Comparison of ENCODE assay signal across 12 cellular contexts in genomic region chr15:69604050-69604378, GRCh38.
DNase-seq lines count a peak whose midpoint lies in the region; TF ChIP-seq lines count a peak whose summit lies in the region.
"Had no signal": no experiment of that assay in that cellular context is flagged by ENCODE, and none has a peak within 500 bp of the region (broad histone marks: within the 10 kb centered on the region; RNA-seq: fewer than 3 reads in every experiment).

No MANE protein-coding gene starts in this region.

- TF ChIP-seq CTCF in MCF 10A (IDR thresholded peaks at IDR 0.05; ENCODE audit: unreplicated experiment), result no peak
- no peak for TF ChIP-seq CTCF in endothelial cell (IDR thresholded peaks at IDR 0.05; ENCODE audit: unreplicated experiment)
- no peak for TF ChIP-seq CTCF in type B pancreatic cell (conservative IDR thresholded peaks at IDR 0.05)

- H3K9me3 Mint-ChIP-seq in MCF 10A (ENCODE audit: unreplicated experiment) (no peaks in the 10 kb centered on the region), endothelial cell (ENCODE audit: unreplicated experiment) (no peaks in the 10 kb centered on the region), type B pancreatic cell (no peaks in the 10 kb centered on the region)
- H3K9me3 Mint-ChIP-seq: CD4-positive, CD25-positive, alpha-beta regulatory T cell had no signal

- 65% methylated on average over 4 of the region's 4 CpGs for WGBS in mesenchymal stem cell

- no peaks in the 10 kb centered on the region for H3K36me3 ChIP-seq in mesenchymal stem cell (ENCODE audit: control insufficient read depth in 1 of 2, insufficient read depth in 2 of 2, low read depth in 1 of 2, low read length in 2 of 2)
- H3K36me3 ChIP-seq: heart left ventricle, SJSA1 had no signal

- H3K14ac ChIP-seq in mesenchymal stem cell (ENCODE audit: low read length in 2 of 2), result no peak overlapping the region

- H3K27me3 Mint-ChIP-seq in MCF 10A (ENCODE audit: insufficient read depth, unreplicated experiment) (peaks cover 42% of the 10 kb centered on the region), endothelial cell (ENCODE audit: unreplicated experiment) (peaks cover 17% of the 10 kb centered on the region), type B pancreatic cell (peaks cover 55% of the 10 kb centered on the region)

- no peak overlapping the region for H3K4me2 ChIP-seq in mesenchymal stem cell (ENCODE audit: low read length, poor library complexity, severe bottlenecking)

- no peak overlapping the region for H2AFZ ChIP-seq in mesenchymal stem cell (ENCODE audit: low read depth, low read length)

- H3K4me3 Mint-ChIP-seq in MCF 10A (ENCODE audit: unreplicated experiment) (no peak overlapping the region), endothelial cell (ENCODE audit: unreplicated experiment) (no peak overlapping the region), type B pancreatic cell (no peak overlapping the region)
- H3K4me3 Mint-ChIP-seq: CD4-positive, CD25-positive, alpha-beta regulatory T cell had no signal

- intact Hi-C loops in MCF 10A (cut with micrococcal nuclease), result no loop called here

- H3K79me1 ChIP-seq in mesenchymal stem cell (replicated peaks; ENCODE audit: low read length, poor library complexity, severe bottlenecking), result no peaks in the 10 kb centered on the region

- no peaks in the 10 kb centered on the region for H3K4me1 ChIP-seq in mesenchymal stem cell (ENCODE audit: control insufficient read depth, insufficient read depth, low read depth, low read length)

- H3K4ac ChIP-seq in mesenchymal stem cell (ENCODE audit: low read depth in 1 of 2, low read length in 2 of 2), result no peak overlapping the region

- H3K27ac ChIP-seq in mesenchymal stem cell (ENCODE audit: low read length, poor library complexity, severe bottlenecking), result no peak overlapping the region
- H3K27ac ChIP-seq: heart left ventricle, SJSA1 had no signal

- H2BK5ac ChIP-seq in mesenchymal stem cell (ENCODE audit: low read depth, low read length, poor library complexity, severe bottlenecking), result no peak overlapping the region

- H3K4me1 Mint-ChIP-seq in MCF 10A (ENCODE audit: insufficient read depth, unreplicated experiment) (peaks cover 2% of the 10 kb centered on the region), endothelial cell (ENCODE audit: unreplicated experiment) (peaks cover 31% of the 10 kb centered on the region), type B pancreatic cell (ENCODE audit: unreplicated experiment) (peaks cover 16% of the 10 kb centered on the region)

- no peak overlapping the region for H4K91ac ChIP-seq in mesenchymal stem cell (ENCODE audit: low read length)

- in situ Hi-C loops in T47D (cut with HindIII; ENCODE audit: low pct_unique_long_range_greater_than_20kb, low sequenced_read_pairs), result no loop called here

- H3K9ac ChIP-seq in mesenchymal stem cell (ENCODE audit: low read length), result no peak overlapping the region

- H3K18ac ChIP-seq in mesenchymal stem cell (ENCODE audit: low read depth in 1 of 2, low read length in 2 of 2), result no peak overlapping the region

- no TSS peak for BruUV-seq in MCF 10A (replicated peaks; lab: Mats Ljungman, UMichigan)

- CTCF ChIA-PET in MCF 10A (lab: Yijun Ruan, JAX), result interaction anchor here (0.6 to 1.1 kb wide), 3 partner anchors 25 to 459 kb away, joined by 3 read pairs; no protein-coding TSS in a partner anchor

- POLR2A ChIA-PET in MCF 10A (lab: Yijun Ruan, JAX), result no interaction called here

- H4K8ac ChIP-seq in mesenchymal stem cell (ENCODE audit: low read length), result no peak overlapping the region

- H2BK15ac ChIP-seq in mesenchymal stem cell (ENCODE audit: low read depth, poor library complexity, severe bottlenecking), result no peak overlapping the region

- no peak overlapping the region for H3K23ac ChIP-seq in mesenchymal stem cell (ENCODE audit: low read length in 2 of 2)

- H3K27me3 ChIP-seq in mesenchymal stem cell (ENCODE audit: control insufficient read depth in 1 of 2, insufficient read depth in 1 of 2, low read length in 2 of 2), result peaks cover 70 to 79% of the 10 kb centered on the region in 2 experiments
- H3K27me3 ChIP-seq: heart left ventricle, SJSA1 had no signal

- peak; percentile 61 to 98 for DNase-seq in T47D (ENCODE audit: low read depth in 1 of 2, low spot score in 1 of 2)
- DNase-seq in MCF 10A (ENCODE audit: unreplicated experiment), result no peak
- peak; percentile 46 for DNase-seq in NCI-H2196 treated with DMSO at 0.1 percent for 48 hours (lab: John Stamatoyannopoulos, UW; ENCODE audit: unreplicated experiment)
- peak; percentile 15 for DNase-seq in endothelial cell (ENCODE audit: low spot score)
- no peak for DNase-seq in type B pancreatic cell (ENCODE audit: extremely low spot score, unreplicated experiment)
- no peak for DNase-seq in middle frontal gyrus (ENCODE audit: extremely low spot score, low spot score)
- no peak for DNase-seq in mesenchymal stem cell
- DNase-seq in AG08395 (ENCODE audit: low spot score), result no peak
- DNase-seq: CD4-positive, CD25-positive, alpha-beta regulatory T cell; heart left ventricle; IMR-90 had no signal

- H3K36me3 Mint-ChIP-seq in MCF 10A (ENCODE audit: insufficient read depth, unreplicated experiment) (no peaks in the 10 kb centered on the region), endothelial cell (ENCODE audit: low read depth, unreplicated experiment) (no peaks in the 10 kb centered on the region), type B pancreatic cell (no peaks in the 10 kb centered on the region)
- H3K36me3 Mint-ChIP-seq: CD4-positive, CD25-positive, alpha-beta regulatory T cell had no signal

- H2BK120ac ChIP-seq in mesenchymal stem cell (ENCODE audit: low read depth, low read length), result no peak overlapping the region

- no peak overlapping the region for H2BK12ac ChIP-seq in mesenchymal stem cell (ENCODE audit: low read length in 2 of 2)

- H3K4me3 ChIP-seq in mesenchymal stem cell (ENCODE audit: insufficient read depth in 1 of 2, low read depth in 1 of 2, low read length in 2 of 2), result no peak overlapping the region
- H3K4me3 ChIP-seq: heart left ventricle, SJSA1 had no signal

- H3K9me3 ChIP-seq in mesenchymal stem cell (ENCODE audit: control insufficient read depth, low read length), result no peaks in the 10 kb centered on the region
- H3K9me3 ChIP-seq: heart left ventricle, SJSA1 had no signal

- no peak overlapping the region for H2AK5ac ChIP-seq in mesenchymal stem cell (ENCODE audit: low read length, severe bottlenecking)

- H3K27ac Mint-ChIP-seq in MCF 10A (ENCODE audit: low read depth, unreplicated experiment) (no peak overlapping the region), endothelial cell (ENCODE audit: unreplicated experiment) (peak overlapping the region; percentile 19), type B pancreatic cell (peak overlapping the region; percentile 33)
- H3K27ac Mint-ChIP-seq: CD4-positive, CD25-positive, alpha-beta regulatory T cell had no signal

Comparison
In these comparisons a context has a peak if more than half of its experiments do, and no peak if none do; other contexts are left out.
1. DNase-seq: peak in T47D (2 of 2), NCI-H2196 treated with DMSO at 0.1 percent for 48 hours (single experiment) and endothelial cell (single experiment); none in MCF 10A (single experiment), type B pancreatic cell (single experiment), middle frontal gyrus (single experiment), mesenchymal stem cell (single experiment) and AG08395 (single experiment).